In genomic region chr6:151317206-151317994, GRCh38 we compare ENCODE assay signal across 14 cellular contexts.
DNase-seq lines count a peak whose midpoint lies in the region; FAIRE-seq and TF ChIP-seq lines count a peak whose summit lies in the region.
"Had no signal": no experiment of that assay in that cellular context is flagged by ENCODE, and none has a peak within 500 bp of the region (broad histone marks: within the 10 kb centered on the region; RNA-seq: fewer than 3 reads in every experiment).

No MANE protein-coding gene starts in this region.

- H3K4me3 Mint-ChIP-seq in MCF 10A (ENCODE audit: unreplicated experiment) (no peak overlapping the region), type B pancreatic cell (peak overlapping the region; percentile 53), progenitor cell of endocrine pancreas (ENCODE audit: low read depth) (no peak overlapping the region)
- H3K4me3 Mint-ChIP-seq: B cell; naive thymus-derived CD4-positive, alpha-beta T cell had no signal

- H3K36me3 ChIP-seq in breast epithelium, result no peaks in the 10 kb centered on the region
- H3K36me3 ChIP-seq in brain microvascular endothelial cell (replicated peaks), result peaks cover 10% of the 10 kb centered on the region
- H3K36me3 ChIP-seq in keratinocyte (ENCODE audit: control insufficient read depth in 2 of 2, extremely low read depth in 1 of 2, insufficient read depth in 2 of 2, low read length in 2 of 2), result no peaks in the 10 kb centered on the region
- H3K36me3 ChIP-seq: ascending aorta, upper lobe of left lung had no signal

- intact Hi-C loops in MCF 10A (cut with micrococcal nuclease), result no loop called here
- intact Hi-C loops in breast epithelium (cut with DNase I; ENCODE audit: low total_unique reads), result no loop called here

- no peaks in the 10 kb centered on the region for H3K27me3 Mint-ChIP-seq in MCF 10A (ENCODE audit: insufficient read depth, unreplicated experiment)
- no peaks in the 10 kb centered on the region for H3K27me3 Mint-ChIP-seq in type B pancreatic cell
- peaks cover 52% of the 10 kb centered on the region for H3K27me3 Mint-ChIP-seq in progenitor cell of endocrine pancreas

- H3K4me1 Mint-ChIP-seq in MCF 10A (ENCODE audit: insufficient read depth, unreplicated experiment), result peaks cover 10% of the 10 kb centered on the region
- peaks cover 39% of the 10 kb centered on the region for H3K4me1 Mint-ChIP-seq in type B pancreatic cell (ENCODE audit: unreplicated experiment)
- peaks cover 19% of the 10 kb centered on the region for H3K4me1 Mint-ChIP-seq in progenitor cell of endocrine pancreas (ENCODE audit: low read depth)
- H3K4me1 Mint-ChIP-seq: B cell had no signal

- H3K27ac Mint-ChIP-seq in MCF 10A (ENCODE audit: low read depth, unreplicated experiment) (no peak overlapping the region), type B pancreatic cell (peak overlapping the region; percentile 61), progenitor cell of endocrine pancreas (no peak overlapping the region)
- H3K27ac Mint-ChIP-seq: B cell; naive thymus-derived CD4-positive, alpha-beta T cell had no signal

- no peaks in the 10 kb centered on the region for H4K20me1 ChIP-seq in keratinocyte (ENCODE audit: control insufficient read depth, extremely low read depth, insufficient read depth, low read length)

- in situ Hi-C loops in brain microvascular endothelial cell (cut with HindIII; ENCODE audit: low pct_ligation_motif_present, low sequenced_read_pairs), result no loop called here

- no peak overlapping the region for H2AFZ ChIP-seq in keratinocyte (ENCODE audit: control insufficient read depth, low read length)

- no peak for TF ChIP-seq CTCF in MCF 10A (IDR thresholded peaks at IDR 0.05; ENCODE audit: unreplicated experiment)
- TF ChIP-seq CTCF in breast epithelium (IDR thresholded peaks at IDR 0.05), result no peak
- TF ChIP-seq CTCF in brain microvascular endothelial cell (IDR thresholded peaks at IDR 0.05; ENCODE audit: low read depth, low read length, missing control alignments), result no peak
- TF ChIP-seq CTCF in keratinocyte (optimal IDR thresholded peaks at IDR 0.05 in 1 of 3, IDR thresholded peaks at IDR 0.05 in 1 of 3, conservative IDR thresholded peaks at IDR 0.05 in 1 of 3; ENCODE audit: extremely low read depth in 1 of 3, insufficient read depth in 2 of 3, low read length in 3 of 3), result no peak
- no peak for TF ChIP-seq CTCF in type B pancreatic cell (conservative IDR thresholded peaks at IDR 0.05)
- TF ChIP-seq CTCF in progenitor cell of endocrine pancreas (IDR thresholded peaks at IDR 0.05; ENCODE audit: unreplicated experiment), result no peak

- BruUV-seq in MCF 10A (replicated peaks; lab: Mats Ljungman, UMichigan), result no TSS peak

- H3K27ac ChIP-seq in breast epithelium (no peak overlapping the region), brain microvascular endothelial cell (peak overlapping the region; percentile 58), keratinocyte (ENCODE audit: control insufficient read depth, insufficient read depth, low read length) (no peak overlapping the region)
- H3K27ac ChIP-seq: ascending aorta had no signal

- no peaks in the 10 kb centered on the region for H3K4me1 ChIP-seq in breast epithelium
- H3K4me1 ChIP-seq in keratinocyte (ENCODE audit: control insufficient read depth, extremely low read depth, insufficient read depth, low read length), result no peaks in the 10 kb centered on the region
- H3K4me1 ChIP-seq: ascending aorta, upper lobe of left lung had no signal

- H3K9me3 Mint-ChIP-seq in MCF 10A (ENCODE audit: unreplicated experiment), result no peaks in the 10 kb centered on the region
- H3K9me3 Mint-ChIP-seq in type B pancreatic cell, result peaks cover 5% of the 10 kb centered on the region
- peaks cover 13% of the 10 kb centered on the region for H3K9me3 Mint-ChIP-seq in progenitor cell of endocrine pancreas (ENCODE audit: low read depth)

- no peak for TF ChIP-seq POLR2A in breast epithelium (IDR thresholded peaks at IDR 0.05)

- H3K9ac ChIP-seq in keratinocyte (ENCODE audit: control insufficient read depth, extremely low read depth, insufficient read depth, low read length), result no peak overlapping the region

- H3K4me3 ChIP-seq in breast epithelium (no peak overlapping the region), brain microvascular endothelial cell (ENCODE audit: low read depth, low read length) (no peak overlapping the region), keratinocyte (ENCODE audit: control insufficient read depth in 2 of 3, extremely low read depth in 1 of 3, insufficient read depth in 2 of 3, low read depth in 1 of 3, low read length in 3 of 3) (no peak overlapping the region)
- H3K4me3 ChIP-seq: ascending aorta, upper lobe of left lung had no signal

- H3K4me2 ChIP-seq in keratinocyte (ENCODE audit: control insufficient read depth, extremely low read depth, insufficient read depth, low read depth, low read length), result no peak overlapping the region

- dilution Hi-C loops in keratinocyte (cut with MboI; ENCODE audit: extremely low pct_ligation_motif_present, low sequenced_read_pairs), result no loop called here

- DNase-seq in MCF 10A (ENCODE audit: unreplicated experiment), result peak; percentile 64
- no peak for DNase-seq in breast epithelium (ENCODE audit: low spot score in 2 of 2)
- peak; percentile 69 for DNase-seq in brain microvascular endothelial cell
- DNase-seq in keratinocyte (ENCODE audit: low read depth, low spot score), result no peak
- no peak for DNase-seq in type B pancreatic cell (ENCODE audit: extremely low spot score, unreplicated experiment)
- DNase-seq in stimulated activated CD4-positive, alpha-beta T cell treated with anti-CD3 and anti-CD28 coated beads, Interleukin-4, amount 100 ng/mL, for 1 hour, result no peak
- DNase-seq in progenitor cell of endocrine pancreas (ENCODE audit: low spot score, unreplicated experiment), result no peak
- no peak for DNase-seq in cerebellar nuclear complex (lab: John Stamatoyannopoulos, UW)
- DNase-seq: Karpas-422; naive thymus-derived CD4-positive, alpha-beta T cell; upper lobe of left lung had no signal

- H3K9me3 ChIP-seq in breast epithelium, result no peaks in the 10 kb centered on the region
- no peaks in the 10 kb centered on the region for H3K9me3 ChIP-seq in keratinocyte (ENCODE audit: control insufficient read depth, low read depth, low read length)
- H3K9me3 ChIP-seq: ascending aorta, upper lobe of left lung had no signal

- H3K9me1 ChIP-seq in keratinocyte (ENCODE audit: control insufficient read depth, extremely low read depth, insufficient read depth, low read length), result no peaks in the 10 kb centered on the region

- H3K79me2 ChIP-seq in keratinocyte (ENCODE audit: control insufficient read depth, insufficient read depth, low read length), result no peaks in the 10 kb centered on the region

- CTCF ChIA-PET in MCF 10A (lab: Yijun Ruan, JAX), result interaction anchor here (0.5 to 1.7 kb wide), 5 partner anchors 9 to 404 kb away, joined by 3 to 13 read pairs (median 3); no protein-coding TSS in a partner anchor

- FAIRE-seq in keratinocyte (lab: Jason Lieb, UNC), result peak; percentile 39
- FAIRE-seq: GM12891 had no signal

- H3K36me3 Mint-ChIP-seq in MCF 10A (ENCODE audit: insufficient read depth, unreplicated experiment), result peaks cover 3% of the 10 kb centered on the region
- peaks cover 36% of the 10 kb centered on the region for H3K36me3 Mint-ChIP-seq in type B pancreatic cell
- H3K36me3 Mint-ChIP-seq in progenitor cell of endocrine pancreas (ENCODE audit: insufficient read depth), result peaks cover 7% of the 10 kb centered on the region

- H3K27me3 ChIP-seq in breast epithelium (no peaks in the 10 kb centered on the region), brain microvascular endothelial cell (replicated peaks) (no peaks in the 10 kb centered on the region), keratinocyte (ENCODE audit: control insufficient read depth, extremely low read depth, insufficient read depth, low read length) (no peaks in the 10 kb centered on the region)
- H3K27me3 ChIP-seq: ascending aorta, upper lobe of left lung had no signal

- POLR2A ChIA-PET in MCF 10A (lab: Yijun Ruan, JAX), result interaction anchor here (0.8 to 1.6 kb wide), 2 partner anchors 308 to 313 kb away, joined by 4 to 7 read pairs; no protein-coding TSS in a partner anchor

Comparison
In these comparisons a context has a peak if more than half of its experiments do, and no peak if none do; other contexts are left out.
1. DNase-seq: peak in MCF 10A (single experiment) and brain microvascular endothelial cell (single experiment); none in breast epithelium (0 of 2), keratinocyte (single experiment), type B pancreatic cell (single experiment), stimulated activated CD4-positive, alpha-beta T cell treated with anti-CD3 and anti-CD28 coated beads, Interleukin-4, amount 100 ng/mL, for 1 hour (single experiment), progenitor cell of endocrine pancreas (single experiment) and cerebellar nuclear complex (0 of 2).